ENCODE assay signal across 22 cellular contexts in genomic region chr16:85761866-85762265, GRCh38.
DNase-seq lines count a peak whose midpoint lies in the region.
"Had no signal": no experiment of that assay in that cellular context is flagged by ENCODE, and none has a peak within 500 bp of the region (broad histone marks: within the 10 kb centered on the region; RNA-seq: fewer than 3 reads in every experiment).

No MANE protein-coding gene starts in this region.

- in situ Hi-C loops in KBM-7 (cut with MboI; ENCODE audit: low pct_unique_long_range_greater_than_20kb, low sequenced_read_pairs), result no loop called here

- DNase-seq in AML-193 (lab: John Stamatoyannopoulos, UW), result peak; percentile 68 to 75
- peak; percentile 48 for DNase-seq in KBM-7
- peak; percentile 87 for DNase-seq in NOMO-1 treated with DMSO at 0.1 percent for 48 hours (lab: John Stamatoyannopoulos, UW; ENCODE audit: unreplicated experiment)
- DNase-seq in germinal center (ENCODE audit: low spot score), result peak; percentile 54
- no peak for DNase-seq in effector CD4-positive, alpha-beta T cell
- DNase-seq in activated CD4-positive, alpha-beta T cell treated with anti-CD3 and anti-CD28 coated beads for 4 hours, result no peak
- no peak for DNase-seq in inferior parietal cortex (ENCODE audit: extremely low spot score)
- DNase-seq in LoVo (ENCODE audit: low spot score), result no peak
- DNase-seq: activated CD8-positive, alpha-beta memory T cell treated with anti-CD3 and anti-CD28 coated beads, Interleukin-2, amount 50 U/mL, for 48 hours; activated CD8-positive, alpha-beta T cell treated with anti-CD3 and anti-CD28 coated beads for 36 hours; activated naive CD4-positive, alpha-beta T cell treated with Interleukin-2 at 50 U/mL for 16 hours; central memory CD4-positive, alpha-beta T cell; erythroblast; glutamatergic neuron; islet precursor cell; MG63; NCI-H1436 treated with DMSO at 0.1 percent for 48 hours; NCI-H2107; NCI-H446; NCI-H774; OCI-M1; stimulated activated naive CD4-positive, alpha-beta T cell treated with Interleukin-2 at 50 U/mL for 16 hours had no signal

Comparison
In these comparisons a context has a peak if more than half of its experiments do, and no peak if none do; other contexts are left out.
1. DNase-seq: peak in AML-193 (2 of 2), KBM-7 (single experiment), NOMO-1 treated with DMSO at 0.1 percent for 48 hours (single experiment) and germinal center (single experiment); none in effector CD4-positive, alpha-beta T cell (single experiment), activated CD4-positive, alpha-beta T cell treated with anti-CD3 and anti-CD28 coated beads for 4 hours (0 of 2), inferior parietal cortex (single experiment) and LoVo (single experiment).